ENCODE assay signal across 1 cellular context in the genomic region with DNA sequence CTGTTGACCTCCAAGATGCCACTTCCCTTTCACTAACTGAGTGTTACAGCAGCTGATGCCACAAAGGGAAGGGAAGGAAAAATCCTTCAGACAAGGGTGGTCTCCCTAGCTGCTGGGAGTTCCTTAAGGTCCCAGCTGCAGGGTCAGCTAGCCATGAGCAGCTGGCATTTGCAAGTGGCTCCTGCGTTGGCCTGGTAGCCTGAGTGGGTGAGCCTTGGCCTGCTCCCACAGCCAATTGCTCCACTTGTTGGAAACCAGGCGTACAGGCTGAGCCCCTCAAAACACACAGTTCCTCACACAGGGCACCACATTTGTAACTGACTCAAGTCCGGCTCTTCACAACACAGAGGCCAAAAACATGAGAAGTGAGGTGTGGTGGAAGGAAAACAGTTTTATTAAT.
TF ChIP-seq lines count a peak whose summit lies in the region.

No MANE protein-coding gene starts in this region.

TF ChIP-seq in H1, 55 proteins besides CTCF, POLR2A, EP300 and RAD21:
- TF ChIP-seq MAFK (IDR thresholded peaks at IDR 0.05; ENCODE audit: low read depth, low read length) (no peak), HDAC6 (IDR thresholded peaks at IDR 0.05; ENCODE audit: low read depth, low read length) (no peak), GTF2F1 (IDR thresholded peaks at IDR 0.05; ENCODE audit: borderline replicate concordance, low read depth, low read length) (no peak), TCF12 (IDR thresholded peaks at IDR 0.05; ENCODE audit: low read depth, low read length) (no peak), SRF (IDR thresholded peaks at IDR 0.05; ENCODE audit: low read depth, low read length) (no peak), CHD2 (IDR thresholded peaks at IDR 0.05; ENCODE audit: low read length) (no peak), KDM5A (IDR thresholded peaks at IDR 0.05; ENCODE audit: low read length) (no peak), HDAC2 (IDR thresholded peaks at IDR 0.05; ENCODE audit: borderline replicate concordance in 1 of 2, low read depth in 2 of 2, low read length in 2 of 2) (no peak), SP4 (IDR thresholded peaks at IDR 0.05; ENCODE audit: low read length) (no peak), ASH2L (IDR thresholded peaks at IDR 0.05; ENCODE audit: low read length) (no peak), SP1 (IDR thresholded peaks at IDR 0.05; ENCODE audit: low read depth, low read length) (no peak), NRF1 (IDR thresholded peaks at IDR 0.05; ENCODE audit: low read depth, low read length) (no peak), SP2 (IDR thresholded peaks at IDR 0.05; ENCODE audit: low read length) (no peak), TBP (IDR thresholded peaks at IDR 0.05; ENCODE audit: low read depth, low read length) (no peak), SUZ12 (IDR thresholded peaks at IDR 0.05; ENCODE audit: low read length) (no peak), GABPA (IDR thresholded peaks at IDR 0.05; ENCODE audit: borderline replicate concordance, insufficient read depth, low read length) (no peak), ZNF274 (IDR thresholded peaks at IDR 0.05; ENCODE audit: borderline replicate concordance, extremely low read depth, low read length) (no peak)
